19 cellular contexts compared by ENCODE assay signal in genomic region chr17:19313746-19314651, GRCh38. TPM values are rescaled to one million over a fixed set of nuclear protein-coding genes. Genes with fewer than 3 reads are reported as not detected.
DNase-seq lines count a peak whose midpoint lies in the region; ATAC-seq, FAIRE-seq and TF ChIP-seq lines count a peak whose summit lies in the region.
"Had no signal": no experiment of that assay in that cellular context is flagged by ENCODE, and none has a peak within 500 bp of the region (broad histone marks: within the 10 kb centered on the region; RNA-seq: fewer than 3 reads in every experiment).

No MANE protein-coding gene starts in this region.

- no TSS peak for BruUV-seq in K562 (replicated peaks; lab: Mats Ljungman, UMichigan)

- no peak overlapping the region for H3K27ac Mint-ChIP-seq in activated CD8-positive, alpha-beta T cell treated with anti-CD3 and anti-CD28 coated beads, Interleukin-2, amount 10 ng/mL, durations not matched to agents 7 days and 5 days
- H3K27ac Mint-ChIP-seq: activated naive CD8-positive, alpha-beta T cell treated with anti-CD3 and anti-CD28 coated beads for 36 hours had no signal

- DNase-seq in HTR-8/SVneo (ENCODE audit: insufficient read length, low spot score) (no peak), K562 (ENCODE audit: extremely low read depth in 1 of 4, low spot score in 3 of 4) (peak in 1 of 4 experiments; percentile 24), iris pigment epithelial cell (ENCODE audit: low read depth) (peak; percentile 24), gastrocnemius medialis (no peak), NCI-H748 (lab: John Stamatoyannopoulos, UW; ENCODE audit: unreplicated experiment) (no peak), NK-92 (lab: John Stamatoyannopoulos, UW; ENCODE audit: unreplicated experiment) (no peak), UCSD-AML1 (lab: John Stamatoyannopoulos, UW; ENCODE audit: unreplicated experiment) (no peak)
- DNase-seq in activated CD8-positive, alpha-beta T cell treated with anti-CD3 and anti-CD28 coated beads, Interleukin-2, amount 10 ng/mL, durations not matched to agents 7 days and 5 days = no peak
- DNase-seq: activated CD4-positive, alpha-beta T cell treated with anti-CD3 and anti-CD28 coated beads for 48 hours; activated naive CD8-positive, alpha-beta T cell treated with anti-CD3 and anti-CD28 coated beads for 36 hours; C1 segment of cervical spinal cord; central memory CD4-positive, alpha-beta T cell; DND-41; hippocampal formation; MG63; NCI-H2029 treated with DMSO at 0.1 percent for 48 hours; NCI-H748 treated with DMSO at 0.1 percent for 48 hours; stimulated activated CD4-positive, alpha-beta T cell treated with anti-CD3 and anti-CD28 coated beads, Interleukin-4, amount 100 ng/mL, for 4 hours had no signal

- FAIRE-seq in HTR-8/SVneo (lab: Jason Lieb, UNC) = peak; percentile 79
- no peak for FAIRE-seq in K562 (lab: Jason Lieb, UNC)
- FAIRE-seq: RCC 7860 had no signal

- TF ChIP-seq POLR2A in K562 (conservative IDR thresholded peaks at IDR 0.05) = no peak
- no peak for TF ChIP-seq POLR2A in gastrocnemius medialis (IDR thresholded peaks at IDR 0.05)

- ATAC-seq in K562 = peak; percentile 43; the same call in 1 of the 3 replicates
- ATAC-seq in gastrocnemius medialis = peak; percentile 47 to 61
- ATAC-seq in activated CD8-positive, alpha-beta T cell treated with anti-CD3 and anti-CD28 coated beads, Interleukin-2, amount 10 ng/mL, durations not matched to agents 7 days and 5 days = no peak

- peaks cover 8 to 9% of the 10 kb centered on the region in 2 experiments; a peak in 4 of 5 replicates for H3K4me1 ChIP-seq in K562 (replicated peaks in 1 of 2; ENCODE audit: control insufficient read depth in 2 of 2, insufficient read depth in 2 of 2, low read length in 2 of 2)
- peaks cover 17 to 29% of the 10 kb centered on the region in 2 donors for H3K4me1 ChIP-seq in gastrocnemius medialis

- no peaks in the 10 kb centered on the region for H3K27me3 ChIP-seq in K562 (ENCODE audit: control insufficient read depth in 2 of 2, insufficient read depth in 2 of 2, low read length in 2 of 2)
- H3K27me3 ChIP-seq in gastrocnemius medialis = no peaks in the 10 kb centered on the region
- H3K27me3 ChIP-seq: MG63 had no signal

- no peaks in the 10 kb centered on the region for H3K79me2 ChIP-seq in K562 (ENCODE audit: control insufficient read depth, insufficient read depth, low read length)

- intact Hi-C loops in K562 (cut with micrococcal nuclease) = no loop called here
- intact Hi-C loops in gastrocnemius medialis (cut with DNase I; ENCODE audit: low total_unique reads) = no loop called here

- WGBS in K562 (ENCODE audit: insufficient coverage, low coverage, missing lambda C conversion rate) = 59% methylated on average over 11 of the region's 12 CpGs

- H3K27ac ChIP-seq in K562 (ENCODE audit: extremely low read depth, low read depth, low read length) (no peak overlapping the region), gastrocnemius medialis (peak overlapping the region in 3 of 4 donors; percentile 59 to 66 (median 62))

- H3K4me1 Mint-ChIP-seq in activated CD8-positive, alpha-beta T cell treated with anti-CD3 and anti-CD28 coated beads, Interleukin-2, amount 10 ng/mL, durations not matched to agents 7 days and 5 days (ENCODE audit: low read depth) = peaks cover 8% of the 10 kb centered on the region
- H3K4me1 Mint-ChIP-seq: activated naive CD8-positive, alpha-beta T cell treated with anti-CD3 and anti-CD28 coated beads for 36 hours had no signal

- no peaks in the 10 kb centered on the region for H4K20me1 ChIP-seq in K562 (replicated peaks; ENCODE audit: control insufficient read depth, insufficient read depth, low read length)

- H3K36me3 ChIP-seq in K562 (ENCODE audit: control insufficient read depth, insufficient read depth, low read length) (peaks cover 18% of the 10 kb centered on the region; the same call in 2 of the 3 replicates), gastrocnemius medialis (peaks cover 0 to 24% of the 10 kb centered on the region in 2 donors)

- CTCF ChIA-PET in K562 (lab: Yijun Ruan, JAX; ENCODE audit: low intra/inter-chr PET ratio) = no interaction called here
- CTCF ChIA-PET in activated CD8-positive, alpha-beta T cell treated with anti-CD3 and anti-CD28 coated beads, Interleukin-2, amount 10 ng/mL, durations not matched to agents 7 days and 5 days (lab: Charles Lee) = no interaction called here

- in situ Hi-C loops in K562 (cut with MboI) = no loop called here
- in situ Hi-C loops in gastrocnemius medialis (cut with MboI; ENCODE audit: low sequenced_read_pairs in 4 of 4) = no loop called here

- no peak overlapping the region; a peak in 1 of 4 replicates for H3K9ac ChIP-seq in K562 (ENCODE audit: insufficient read depth in 1 of 2, low read depth in 2 of 2, low read length in 2 of 2)

- H3K4me2 ChIP-seq in K562 (ENCODE audit: insufficient read depth, low read length) = no peak overlapping the region

- H3K27me3 Mint-ChIP-seq in activated CD8-positive, alpha-beta T cell treated with anti-CD3 and anti-CD28 coated beads, Interleukin-2, amount 10 ng/mL, durations not matched to agents 7 days and 5 days (ENCODE audit: low read depth) = no peaks in the 10 kb centered on the region

- no peak for TF ChIP-seq EP300 in K562 (IDR thresholded peaks at IDR 0.05; ENCODE audit: low read length)

- POLR2A ChIA-PET in K562 (lab: Yijun Ruan, JAX) = interaction anchor here (0.6 kb wide), 1 partner anchor 33 kb away, joined by 3 read pairs; no protein-coding TSS in a partner anchor
- POLR2A ChIA-PET in activated CD8-positive, alpha-beta T cell treated with anti-CD3 and anti-CD28 coated beads, Interleukin-2, amount 10 ng/mL, durations not matched to agents 7 days and 5 days (lab: Charles Lee) = interaction anchor here (1.1 kb wide), 1 partner anchor 8 kb away, joined by 3 read pairs; no protein-coding TSS in a partner anchor

- no peaks in the 10 kb centered on the region for H3K9me3 Mint-ChIP-seq in activated CD8-positive, alpha-beta T cell treated with anti-CD3 and anti-CD28 coated beads, Interleukin-2, amount 10 ng/mL, durations not matched to agents 7 days and 5 days (ENCODE audit: insufficient read depth)
- H3K9me3 Mint-ChIP-seq: activated naive CD8-positive, alpha-beta T cell treated with anti-CD3 and anti-CD28 coated beads for 36 hours had no signal

- TF ChIP-seq RAD21 in K562 (CRISPR knock-in tag; conservative IDR thresholded peaks at IDR 0.05 in 1 of 2, IDR thresholded peaks at IDR 0.05 in 1 of 2) = no peak

- H3K9me1 ChIP-seq in K562 (ENCODE audit: control insufficient read depth, insufficient read depth, low read length) = peaks cover 4% of the 10 kb centered on the region

- no peak overlapping the region for H3K4me3 Mint-ChIP-seq in activated CD8-positive, alpha-beta T cell treated with anti-CD3 and anti-CD28 coated beads, Interleukin-2, amount 10 ng/mL, durations not matched to agents 7 days and 5 days
- H3K4me3 Mint-ChIP-seq: activated naive CD8-positive, alpha-beta T cell treated with anti-CD3 and anti-CD28 coated beads for 36 hours had no signal

- no peak overlapping the region for H3K4me3 ChIP-seq in K562
- H3K4me3 ChIP-seq in gastrocnemius medialis = no peak overlapping the region
- H3K4me3 ChIP-seq: MG63 had no signal

- H3K9me3 ChIP-seq in K562 (replicated peaks; ENCODE audit: control insufficient read depth, insufficient read depth, low read depth, low read length) (no peaks in the 10 kb centered on the region), gastrocnemius medialis (no peaks in the 10 kb centered on the region)
- H3K9me3 ChIP-seq: MG63 had no signal

- H2AFZ ChIP-seq in K562 (ENCODE audit: low read depth, low read length) = no peak overlapping the region

- TF ChIP-seq CTCF in K562 (IDR thresholded peaks at IDR 0.05 in 2 of 3, conservative IDR thresholded peaks at IDR 0.05 in 1 of 3; ENCODE audit: insufficient read depth in 2 of 3, low read depth in 1 of 3, low read length in 3 of 3) (no peak), gastrocnemius medialis (IDR thresholded peaks at IDR 0.05 in 4 of 5, conservative IDR thresholded peaks at IDR 0.05 in 1 of 5) (no peak)

- no peaks in the 10 kb centered on the region for H3K36me3 Mint-ChIP-seq in activated CD8-positive, alpha-beta T cell treated with anti-CD3 and anti-CD28 coated beads, Interleukin-2, amount 10 ng/mL, durations not matched to agents 7 days and 5 days (ENCODE audit: low read depth)
- H3K36me3 Mint-ChIP-seq: activated naive CD8-positive, alpha-beta T cell treated with anti-CD3 and anti-CD28 coated beads for 36 hours had no signal

TF ChIP-seq in K562, 482 proteins besides CTCF, POLR2A, EP300 and RAD21 (continues in another document):
- no peak for TF ChIP-seq MITF (IDR thresholded peaks at IDR 0.05)

RNA-seq across cellular contexts. Expression of gene B9D1, which starts 48.5 kb away (rescaled TPM):
- 15.4 and 25.4 TPM in 2 replicates for total RNA-seq in K562 (2011; cell fraction: chromatin; rRNA removed; ENCODE audit: low replicate concordance)
- total RNA-seq in K562 (2011; cell fraction: nucleolus; rRNA removed) = 22.5 and 35.0 TPM in 2 replicates
- 21.7 and 23.8 TPM in 2 replicates for total RNA-seq in K562 (2011; cell fraction: nucleoplasm; rRNA removed)
- total RNA-seq in K562 (2014; rRNA removed) = 24.0 and 24.9 TPM in 2 replicates
- total RNA-seq in K562 (2014; rRNA removed; fragmentation: Illumina TruSeq; extraction: Trizol) = 7.6 and 10.3 TPM in 2 replicates
- total RNA-seq in K562 (2015; rRNA removed; fragmentation: Illumina TruSeq; extraction: Trizol) = 8.9 and 10.0 TPM in 2 replicates
- 12.7 and 15.0 TPM in 2 replicates for total RNA-seq in K562 (2021)
- 23.4 and 28.0 TPM in 2 replicates for polyA plus RNA-seq in K562 (2011; rRNA removed)
- 26.8 and 45.5 TPM in 2 replicates for polyA plus RNA-seq in K562 (2011; cell fraction: cytosol; rRNA removed)
- polyA plus RNA-seq in K562 (2011; cell fraction: nucleus; rRNA removed) = 43.7 and 59.8 TPM in 2 replicates
- 14.9 and 22.4 TPM in 2 replicates for polyA plus RNA-seq in K562 (2012)
- 14.3 and 18.9 TPM in 2 replicates for polyA plus RNA-seq in K562 (2014; fragmentation: Illumina TruSeq; extraction: Trizol)
- 10 to 100 TPM in 1 of 2 experiments, 1 to 10 TPM in 1; 9.5 to 17.9 TPM for polyA plus RNA-seq in K562 (2014; fragmentation: Nextera tagmentation; extraction: Ambion mirVana)
- 26.5 and 28.8 TPM in 2 replicates for polyA plus RNA-seq in K562 (2014; rRNA removed)
- polyA minus RNA-seq in K562 (2011; rRNA and poly(A)+ RNA removed) = 7.7 and 16.5 TPM in 2 replicates
- polyA minus RNA-seq in K562 (2011; cell fraction: cytosol; rRNA and poly(A)+ RNA removed) = 6.1 and 8.9 TPM in 2 replicates
- 11.6 and 13.3 TPM in 2 replicates for polyA minus RNA-seq in K562 (2011; cell fraction: nucleus; rRNA and poly(A)+ RNA removed)
- 10 to 100 TPM in 3 of 4 donors, 1 to 10 TPM in 1; 6.5 to 16.4 (median 14.5) TPM for total RNA-seq in gastrocnemius medialis
- 1 to 10 TPM; 1.1 TPM for total RNA-seq in activated CD8-positive, alpha-beta T cell treated with anti-CD3 and anti-CD28 coated beads, Interleukin-2, amount 10 ng/mL, durations not matched to agents 7 days and 5 days
